In genomic region chr3:88031543-88032148, GRCh38 we compare ENCODE assay signal across 8 cellular contexts. TPM values are rescaled to one million over a fixed set of nuclear protein-coding genes. Genes with fewer than 3 reads are reported as not detected.
DNase-seq lines count a peak whose midpoint lies in the region; ATAC-seq and FAIRE-seq lines count a peak whose summit lies in the region.

No MANE protein-coding gene starts in this region.

- DNase-seq in DMS114 treated with DMSO at 0.1 percent for 48 hours (lab: John Stamatoyannopoulos, UW; ENCODE audit: unreplicated experiment) (peak; percentile 55), RCC 7860 (ENCODE audit: low spot score) (peak; percentile 29), dermis blood vessel endothelial cell (peak; percentile 57), HuH-7.5 (ENCODE audit: low spot score) (no peak), COR-L47 (lab: John Stamatoyannopoulos, UW) (no peak)

- FAIRE-seq in RCC 7860 (lab: Jason Lieb, UNC), result no peak

- peak overlapping the region; percentile 19 for H3K9ac ChIP-seq in mucosa of stomach (ENCODE audit: low read length)

- no peaks in the 10 kb centered on the region for H3K27me3 ChIP-seq in mucosa of stomach (ENCODE audit: control insufficient read depth, insufficient read depth, low read length)

- H3K4me1 ChIP-seq in mucosa of stomach (ENCODE audit: control insufficient read depth, insufficient read depth, low read length), result no peaks in the 10 kb centered on the region

- no peaks in the 10 kb centered on the region for H3K9me3 ChIP-seq in mucosa of stomach (ENCODE audit: control insufficient read depth, low read length)

- H3K4me3 ChIP-seq in mucosa of stomach (ENCODE audit: low read length), result peak overlapping the region; percentile 26

- ATAC-seq in GM19035 (IDR thresholded peaks at IDR 0.05; ENCODE audit: unreplicated experiment), result peak; percentile 81
- peak; percentile 80 for ATAC-seq in HG03108 (IDR thresholded peaks at IDR 0.05; ENCODE audit: unreplicated experiment)

- no peaks in the 10 kb centered on the region for H3K36me3 ChIP-seq in mucosa of stomach (ENCODE audit: control insufficient read depth, insufficient read depth, low read length)

RNA-seq across cellular contexts. Expression of gene CGGBP1, which starts 27.2 kb away (rescaled TPM):
- 74.4 and 83.5 TPM in 2 replicates for total RNA-seq in dermis blood vessel endothelial cell

RNA-seq across cellular contexts. Expression of gene ZNF654, which starts 27.4 kb away (rescaled TPM):
- 20.4 and 25.4 TPM in 2 replicates for total RNA-seq in dermis blood vessel endothelial cell

Comparison
In these comparisons a context has a peak if more than half of its experiments do, and no peak if none do; other contexts are left out.
1. DNase-seq: peak in DMS114 treated with DMSO at 0.1 percent for 48 hours (single experiment), RCC 7860 (single experiment) and dermis blood vessel endothelial cell (single experiment); none in HuH-7.5 (single experiment) and COR-L47 (single experiment).